Comparison of ENCODE assay signal across 8 cellular contexts in genomic region chr9:36036780-36037579, GRCh38. TPM values are rescaled to one million over a fixed set of nuclear protein-coding genes. Genes with fewer than 3 reads are reported as not detected.
A peak's percentile ranks its signal among the peaks of the same experiment; 100 is the strongest.
DNase-seq lines count a peak whose midpoint lies in the region; ATAC-seq, FAIRE-seq and TF ChIP-seq lines count a peak whose summit lies in the region.

TSS of gene RECK (plus strand) at chr9:36036913. CDS start at chr9:36036999, 86 bp downstream.

- H3K4me2 ChIP-seq in A549, result peak within 1 kb of the TSS; percentile 91
- H3K4me2 ChIP-seq in HepG2 (ENCODE audit: low read depth, low read length), result peak within 1 kb of the TSS; percentile 99

- DNase-seq in A549 (ENCODE audit: low read depth in 1 of 2, low spot score in 1 of 2) (peak; percentile 62 to 85), NCI-H345 treated with DMSO at 0.1 percent for 48 hours (lab: John Stamatoyannopoulos, UW; ENCODE audit: unreplicated experiment) (peak; percentile 77), dermis microvascular lymphatic vessel endothelial cell (ENCODE audit: low read depth in 2 of 2) (peak in 1 of 2 donors; percentile 68), HepG2 (ENCODE audit: low spot score) (peak; percentile 43)
- DNase-seq in activated CD4-positive, alpha-beta T cell treated with anti-CD3 and anti-CD28 coated beads, Interleukin-2, amount 50 U/mL, for 4 hours, result peak; percentile 84
- peak; percentile 83 for DNase-seq in stimulated activated CD4-positive, alpha-beta T cell treated with anti-CD3 and anti-CD28 coated beads, Interleukin-2, amount 100 ng/mL, for 4 hours (ENCODE audit: low read depth)

- H3K9ac ChIP-seq in HepG2 (ENCODE audit: insufficient read depth, low read depth, low read length), result peak within 1 kb of the TSS; percentile 65

- H3K9me3 ChIP-seq in A549, result no peaks in the 10 kb centered on the region
- no peaks in the 10 kb centered on the region for H3K9me3 ChIP-seq in HepG2 (ENCODE audit: low read length)

- no peaks in the 10 kb centered on the region for H3K36me3 ChIP-seq in HepG2 (replicated peaks in 1 of 2; ENCODE audit: control insufficient read depth in 1 of 2, insufficient read depth in 2 of 2, low read length in 2 of 2)

- POLR2A ChIA-PET in A549 (lab: Yijun Ruan, JAX), result interaction anchor here (1.2 to 1.5 kb wide), 2 partner anchors 14 to 154 kb away, joined by 3 to 5 read pairs; partner anchors contain the start of gene CLTA
- POLR2A ChIA-PET in HepG2 (lab: Yijun Ruan, JAX), result interaction anchor here (1.4 kb wide), 1 partner anchor 14 kb away, joined by 3 read pairs; no protein-coding TSS in a partner anchor

- peaks cover 0 to 4% of the 10 kb centered on the region in 2 experiments; a peak in 1 of 5 replicates for H3K27me3 ChIP-seq in HepG2 (ENCODE audit: control insufficient read depth in 1 of 2, insufficient read depth in 2 of 2, low read length in 2 of 2)

- H3K27ac ChIP-seq in A549 (peak within 1 kb of the TSS; percentile 74 to 93), HepG2 (ENCODE audit: extremely low read length, insufficient read depth, low read length) (peak within 1 kb of the TSS; percentile 44)

- no peak for TF ChIP-seq CTCF in A549 (IDR thresholded peaks at IDR 0.05)
- no peak; the same call in 1 of the 2 replicates for TF ChIP-seq CTCF in HepG2 (CRISPR knock-in tag; IDR thresholded peaks at IDR 0.05)

- peaks cover 27% of the 10 kb centered on the region for H3K4me1 ChIP-seq in A549
- peaks cover 43% of the 10 kb centered on the region for H3K4me1 ChIP-seq in HepG2 (ENCODE audit: insufficient read depth, low read length)

- peak within 1 kb of the TSS; percentile 79 for H3K4me3 ChIP-seq in A549
- H3K4me3 ChIP-seq in HepG2 (replicated peaks in 1 of 3; ENCODE audit: insufficient read depth in 1 of 3, low read depth in 2 of 3, low read length in 3 of 3), result peak within 1 kb of the TSS; percentile 79 to 96 (median 82)

- CTCF ChIA-PET in A549 (lab: Yijun Ruan, JAX), result interaction anchor here (0.7 to 2.5 kb wide), 6 partner anchors 13 to 1077 kb away, joined by 3 to 11 read pairs (median 6); no protein-coding TSS in a partner anchor
- CTCF ChIA-PET in HepG2 (lab: Yijun Ruan, JAX; ENCODE audit: low intra/inter-chr PET ratio, low total read pairs), result no interaction called here

- TF ChIP-seq EP300 in A549 (IDR thresholded peaks at IDR 0.05), result no peak
- TF ChIP-seq EP300 in HepG2 (IDR thresholded peaks at IDR 0.05; ENCODE audit: low read depth in 2 of 2, low read length in 2 of 2), result no peak
- no peak for TF ChIP-seq EP300 in HepG2 (CRISPR knock-in tag; IDR thresholded peaks at IDR 0.05; ENCODE audit: borderline replicate concordance)

- TF ChIP-seq POLR2A in A549 (IDR thresholded peaks at IDR 0.05; ENCODE audit: low read length) (peak; percentile 62), HepG2 (IDR thresholded peaks at IDR 0.05; ENCODE audit: insufficient read depth in 1 of 2, low read depth in 2 of 2, low read length in 2 of 2) (peak; percentile 36 to 63; a peak in 2 of 4 replicates)

- H2AFZ ChIP-seq in HepG2 (ENCODE audit: low read length), result peak within 1 kb of the TSS; percentile 95

- intact Hi-C loops in HepG2 (cut with micrococcal nuclease; ENCODE audit: unreplicated experiment), result no loop called here

- no peaks in the 10 kb centered on the region for H4K20me1 ChIP-seq in HepG2 (ENCODE audit: insufficient read depth, low read length)

- in situ Hi-C loops in HepG2 (cut with HindIII; ENCODE audit: extremely low pct_ligation_motif_present, low pct_unique_long_range_greater_than_20kb), result no loop called here

- BruUV-seq in HepG2 (replicated peaks; lab: Mats Ljungman, UMichigan), result no TSS peak

- no peak for TF ChIP-seq RAD21 in A549 (conservative IDR thresholded peaks at IDR 0.05 in 1 of 2, IDR thresholded peaks at IDR 0.05 in 1 of 2)
- TF ChIP-seq RAD21 in HepG2 (CRISPR knock-in tag; IDR thresholded peaks at IDR 0.05), result 0 out of 2 replicates have a peak, but pooled peaks have one; percentile 30

- ATAC-seq in A549 (peak; percentile 93 to 94), GM18861 (IDR thresholded peaks at IDR 0.05; ENCODE audit: unreplicated experiment) (peak; percentile 51), HG03108 (IDR thresholded peaks at IDR 0.05; ENCODE audit: unreplicated experiment) (peak; percentile 78), HepG2 (peak; percentile 94)

- H3K79me2 ChIP-seq in HepG2 (ENCODE audit: insufficient read depth, low read length), result no peaks in the 10 kb centered on the region

- FAIRE-seq in A549 (lab: Jason Lieb, UNC) (no peak), HepG2 (lab: Jason Lieb, UNC) (no peak)

- WGBS in A549 (ENCODE audit: missing lambda C conversion rate), result 2% methylated on average over 44 of the region's 80 CpGs
- WGBS in HepG2 (ENCODE audit: low lambda C conversion rate), result 0% methylated on average over 7 of the region's 80 CpGs

TF ChIP-seq in A549, 52 proteins besides CTCF, POLR2A, EP300 and RAD21 (continues in another document):
- TF ChIP-seq SMC3 (IDR thresholded peaks at IDR 0.05), result no peak
- no peak for TF ChIP-seq EHMT2 (IDR thresholded peaks at IDR 0.05; ENCODE audit: low read depth)
- no peak for TF ChIP-seq FOSL2 (IDR thresholded peaks at IDR 0.05)
- no peak for TF ChIP-seq FOSL2 (CRISPR knock-in tag; IDR thresholded peaks at IDR 0.05)
- TF ChIP-seq ZNF302 (CRISPR knock-in tag; IDR thresholded peaks at IDR 0.05), result no peak
- no peak for TF ChIP-seq HES2 (IDR thresholded peaks at IDR 0.05)
- no peak for TF ChIP-seq RARB (CRISPR knock-in tag; IDR thresholded peaks at IDR 0.05)
- TF ChIP-seq CHD2 (IDR thresholded peaks at IDR 0.05; ENCODE audit: low read length, partially characterized antibody), result peak; percentile 43
- no peak for TF ChIP-seq BHLHE40 (IDR thresholded peaks at IDR 0.05; ENCODE audit: low read depth, low read length)
- TF ChIP-seq MAX (IDR thresholded peaks at IDR 0.05), result 0 out of 2 replicates have a peak, but pooled peaks have one; percentile 23
- TF ChIP-seq JUN (IDR thresholded peaks at IDR 0.05), result peak in 1 of 2 experiments; percentile 57; a peak in 3 of 5 replicates

TF ChIP-seq in HepG2, 621 proteins besides CTCF, POLR2A, EP300 and RAD21 (continues in another document):
- TF ChIP-seq IKZF5 (CRISPR knock-in tag; IDR thresholded peaks at IDR 0.05) (no peak), ATF5 (CRISPR knock-in tag; IDR thresholded peaks at IDR 0.05; ENCODE audit: low read depth) (no peak), REPIN1 (CRISPR knock-in tag; IDR thresholded peaks at IDR 0.05; ENCODE audit: borderline replicate concordance, low read depth) (no peak), SUZ12 (IDR thresholded peaks at IDR 0.05; ENCODE audit: low read depth, low read length) (no peak), ZNF430 (CRISPR knock-in tag; IDR thresholded peaks at IDR 0.05) (0 out of 2 replicates have a peak, but pooled peaks have one; percentile 25), RBFOX2 (IDR thresholded peaks at IDR 0.05; ENCODE audit: low read depth, low read length) (peak; percentile 49; the same call in 1 of the 2 replicates)

RNA-seq across cellular contexts. Expression of gene RECK, which starts in this region (rescaled TPM):
- polyA plus RNA-seq in A549 (2011; rRNA removed) (8.3 and 8.7 TPM in 2 replicates), A549 (2017; fragmentation: RNase III; extraction: RNeasy Plus Mini Kit Qiagen cat#74134 plus additional on column Dnase treatment) (5.0 to 5.7 TPM (median 5.1 TPM) in 3 replicates), HepG2 (2011; rRNA removed) (4.8 and 5.1 TPM in 2 replicates)
- 3.6 and 4.2 TPM in 2 replicates for polyA plus RNA-seq in A549 (2012; cell fraction: cytosol; rRNA removed)
- polyA plus RNA-seq in A549 (2012; cell fraction: nucleus; rRNA removed), result 2.9 and 3.4 TPM in 2 replicates
- polyA minus RNA-seq in A549 (2011; rRNA and poly(A)+ RNA removed), result 3.7 and 3.9 TPM in 2 replicates
- total RNA-seq in dermis microvascular lymphatic vessel endothelial cell (21.7 and 32.9 TPM in 2 replicates), HepG2 (2016; rRNA removed; fragmentation: Illumina TruSeq; extraction: Trizol) (2.3 and 3.1 TPM in 2 replicates)
- 2.0 and 3.0 TPM in 2 replicates for total RNA-seq in HepG2 (2016; cell fraction: cytosol; rRNA removed; fragmentation: Illumina TruSeq; extraction: Trizol; ENCODE audit: low read depth)
- 2.5 and 3.3 TPM in 2 replicates for total RNA-seq in HepG2 (2016; cell fraction: insoluble cytoplasmic fraction; rRNA removed; fragmentation: Illumina TruSeq; extraction: Trizol)
- total RNA-seq in HepG2 (2016; cell fraction: membrane; rRNA removed; fragmentation: Illumina TruSeq; extraction: Trizol), result 2.6 and 3.6 TPM in 2 replicates
- total RNA-seq in HepG2 (2016; cell fraction: nucleus; rRNA removed; fragmentation: Illumina TruSeq; extraction: Trizol), result 2.1 and 3.0 TPM in 2 replicates
- polyA plus RNA-seq in HepG2 (2011; cell fraction: cytosol; rRNA removed), result 3.0 and 4.2 TPM in 2 replicates
- polyA plus RNA-seq in HepG2 (2011; cell fraction: nucleus; rRNA removed), result 1.7 and 2.0 TPM in 2 replicates
- 4.0 and 5.9 TPM in 2 replicates for polyA plus RNA-seq in HepG2 (2012)
- polyA plus RNA-seq in HepG2 (2016; cell fraction: cytosol; fragmentation: Illumina TruSeq; extraction: Trizol; ENCODE audit: low read depth), result 3.6 and 5.0 TPM in 2 replicates
- 3.2 and 3.4 TPM in 2 replicates for polyA plus RNA-seq in HepG2 (2016; cell fraction: insoluble cytoplasmic fraction; fragmentation: Illumina TruSeq; extraction: Trizol; ENCODE audit: low read depth)
- polyA plus RNA-seq in HepG2 (2016; cell fraction: membrane; fragmentation: Illumina TruSeq; extraction: Trizol; ENCODE audit: low read depth), result 3.2 and 4.2 TPM in 2 replicates
- polyA plus RNA-seq in HepG2 (2016; cell fraction: nucleus; fragmentation: Illumina TruSeq; extraction: Trizol; ENCODE audit: insufficient read depth, low read depth), result 5.2 and 6.8 TPM in 2 replicates
- polyA minus RNA-seq in HepG2 (2011; rRNA and poly(A)+ RNA removed; ENCODE audit: low replicate concordance), result 1.0 and 3.0 TPM in 2 replicates
- polyA minus RNA-seq in HepG2 (2011; cell fraction: cytosol; rRNA and poly(A)+ RNA removed), result 2.1 and 2.7 TPM in 2 replicates
- polyA minus RNA-seq in HepG2 (2011; cell fraction: nucleus; rRNA and poly(A)+ RNA removed), result 3.0 and 4.0 TPM in 2 replicates

Comparison
In these comparisons a context has a peak if more than half of its experiments do, and no peak if none do; other contexts are left out.
1. Of the 38 proteins assayed by ChIP-seq in both HepG2 and A549: peak only in HepG2: MYC, PHF8 and RAD21; only in A549: none; in both: CHD2, MAX and POLR2A; in neither: 30; mixed calls (peak in some experiments, not most) for 2.